8 cellular contexts compared by ENCODE assay signal in genomic region chr1:86914998-86915736, GRCh38. TPM values are rescaled to one million over a fixed set of nuclear protein-coding genes. Genes with fewer than 3 reads are reported as not detected.
A peak's percentile ranks its signal among the peaks of the same experiment; 100 is the strongest.
DNase-seq lines count a peak whose midpoint lies in the region; ATAC-seq and TF ChIP-seq lines count a peak whose summit lies in the region.

No MANE protein-coding gene starts in this region.

- H3K27ac ChIP-seq in OCI-LY3 (ENCODE audit: low read length) = peak overlapping the region; percentile 76
- H3K27ac ChIP-seq in stomach smooth muscle (ENCODE audit: low read length) = peak overlapping the region; percentile 75

- no peaks in the 10 kb centered on the region for H3K27me3 ChIP-seq in OCI-LY3 (ENCODE audit: low read depth, low read length)
- H3K27me3 ChIP-seq in stomach smooth muscle (ENCODE audit: control insufficient read depth in 1 of 2, insufficient read depth in 2 of 2, low read length in 2 of 2) = no peaks in the 10 kb centered on the region

- DNase-seq in AG08396 (ENCODE audit: low spot score) = peak; percentile 52
- peak; percentile 31 for DNase-seq in HPDE6-E6E7 (ENCODE audit: extremely low spot score)
- DNase-seq in activated T-helper 1 cell treated with Interleukin-2 at 50 U/mL for 16 hours (ENCODE audit: low read depth) = peak; percentile 13
- peak; percentile 59 for DNase-seq in fibroblast of the aortic adventitia (ENCODE audit: low read depth)
- peak; percentile 47 for DNase-seq in neural crest cell (ENCODE audit: low read depth, low spot score)

- H3K9me3 ChIP-seq in OCI-LY3 (ENCODE audit: insufficient read depth, low read length) (no peaks in the 10 kb centered on the region), stomach smooth muscle (ENCODE audit: control insufficient read depth in 2 of 2, low read length in 2 of 2) (no peaks in the 10 kb centered on the region)

- peaks cover 34% of the 10 kb centered on the region for H3K4me1 Mint-ChIP-seq in neural crest cell

- peaks cover 38% of the 10 kb centered on the region for H4K20me1 ChIP-seq in OCI-LY3 (ENCODE audit: insufficient read depth, low read length)

- H3K4me3 ChIP-seq in OCI-LY3 (ENCODE audit: low read length) = peak overlapping the region; percentile 98
- H3K4me3 ChIP-seq in fibroblast of the aortic adventitia (ENCODE audit: low read depth, low read length) = peak overlapping the region; percentile 92
- peak overlapping the region; percentile 81 to 95 for H3K4me3 ChIP-seq in stomach smooth muscle (ENCODE audit: low read length in 2 of 2)

- no peak overlapping the region for H3K27ac Mint-ChIP-seq in neural crest cell (ENCODE audit: unreplicated experiment)

- H3K27me3 Mint-ChIP-seq in neural crest cell (ENCODE audit: low read depth) = no peaks in the 10 kb centered on the region

- H3K9me3 Mint-ChIP-seq in neural crest cell = no peaks in the 10 kb centered on the region

- peak; percentile 26 for ATAC-seq in GM19043 (IDR thresholded peaks at IDR 0.05; ENCODE audit: low read depth, unreplicated experiment)

- peaks cover under 1% of the 10 kb centered on the region for H3K36me3 Mint-ChIP-seq in neural crest cell (ENCODE audit: low read depth)

- peak overlapping the region; percentile 85 for H3K4me2 ChIP-seq in OCI-LY3 (ENCODE audit: low read length)

- H3K4me1 ChIP-seq in OCI-LY3 (ENCODE audit: low read length) (peaks cover 19% of the 10 kb centered on the region), stomach smooth muscle (ENCODE audit: control insufficient read depth, insufficient read depth, low read length) (peaks cover 7% of the 10 kb centered on the region)

- peaks cover 95% of the 10 kb centered on the region for H3K79me2 ChIP-seq in OCI-LY3 (ENCODE audit: low read length)

- TF ChIP-seq CTCF in OCI-LY3 (IDR thresholded peaks at IDR 0.05; ENCODE audit: low read depth, low read length) (no peak), fibroblast of the aortic adventitia (IDR thresholded peaks at IDR 0.05; ENCODE audit: insufficient read depth, low read length) (no peak), neural crest cell (conservative IDR thresholded peaks at IDR 0.05) (no peak)

- H2AFZ ChIP-seq in OCI-LY3 (ENCODE audit: low read depth, low read length) = 0 out of 2 replicates have a peak overlapping the region, but pooled peaks have one; percentile 21

- peaks cover 28% of the 10 kb centered on the region for H3K36me3 ChIP-seq in OCI-LY3 (replicated peaks; ENCODE audit: low read depth, low read length)
- H3K36me3 ChIP-seq in stomach smooth muscle (ENCODE audit: control insufficient read depth in 2 of 2, insufficient read depth in 2 of 2, low read length in 2 of 2) = no peaks in the 10 kb centered on the region

- peak overlapping the region; percentile 98 for H3K9ac ChIP-seq in OCI-LY3 (ENCODE audit: low read length)
- peak overlapping the region; percentile 52 to 78 for H3K9ac ChIP-seq in stomach smooth muscle (ENCODE audit: low read length in 2 of 2)

- H3K4me3 Mint-ChIP-seq in neural crest cell = no peak overlapping the region

RNA-seq across cellular contexts. Expression of gene HS2ST1, which starts 0.7 kb away (rescaled TPM):
- total RNA-seq in fibroblast of the aortic adventitia (ENCODE audit: low replicate concordance) (46.0 and 51.0 TPM in 2 replicates), neural crest cell (56.4 and 57.5 TPM in 2 replicates)

RNA-seq across cellular contexts. Expression of gene SELENOF, which starts 1.2 kb away (rescaled TPM):
- total RNA-seq in fibroblast of the aortic adventitia (ENCODE audit: low replicate concordance) (206 and 321 TPM in 2 replicates), neural crest cell (116 and 129 TPM in 2 replicates)

Comparison
In these comparisons a context has a peak if more than half of its experiments do, and no peak if none do; other contexts are left out.
1. Peak in every context shown above with its lines: DNase-seq, ATAC-seq, H3K4me3 ChIP-seq and H3K27ac ChIP-seq.